21 cellular contexts compared by ENCODE assay signal in genomic region chr5:117262607-117263131, GRCh38.
DNase-seq lines count a peak whose midpoint lies in the region; TF ChIP-seq lines count a peak whose summit lies in the region.
"Had no signal": no experiment of that assay in that cellular context is flagged by ENCODE, and none has a peak within 500 bp of the region (broad histone marks: within the 10 kb centered on the region; RNA-seq: fewer than 3 reads in every experiment).

No MANE protein-coding gene starts in this region.

- WGBS in testis, 2 donors, result 44 to 68% methylated on average over 4 of the region's 4 CpGs

- no peaks in the 10 kb centered on the region for H3K9me3 ChIP-seq in testis
- H3K9me3 ChIP-seq: gastrocnemius medialis had no signal

- H3K27ac ChIP-seq in dorsolateral prefrontal cortex (peak overlapping the region; percentile 21 to 94 (median 85)), substantia nigra (ENCODE audit: low read depth, low read length, poor library complexity, severe bottlenecking) (peak overlapping the region; percentile 88), testis (no peak overlapping the region)
- H3K27ac ChIP-seq: BLaER1, breast epithelium, gastrocnemius medialis, HL-60, stomach, uterus had no signal

- H3K4me3 ChIP-seq in dorsolateral prefrontal cortex, result peak overlapping the region in 45 of 59 donors; percentile 8 to 59 (median 27)
- H3K4me3 ChIP-seq in testis, result no peak overlapping the region
- H3K4me3 ChIP-seq: BLaER1, breast epithelium, gastrocnemius medialis, stomach, uterus had no signal

- no peaks in the 10 kb centered on the region for H3K27me3 ChIP-seq in dorsolateral prefrontal cortex
- no peaks in the 10 kb centered on the region for H3K27me3 ChIP-seq in testis
- H3K27me3 ChIP-seq: BLaER1, breast epithelium, gastrocnemius medialis, stomach, uterus had no signal

- intact Hi-C loops in dorsolateral prefrontal cortex (cut with DNase I) (no loop called here), testis (cut with DNase I; ENCODE audit: low total_unique reads) (no loop called here)

- TF ChIP-seq POLR2A in testis (IDR thresholded peaks at IDR 0.05), result no peak

- TF ChIP-seq CTCF in dorsolateral prefrontal cortex (IDR thresholded peaks at IDR 0.05 in 54 of 56, conservative IDR thresholded peaks at IDR 0.05 in 2 of 56; ENCODE audit: low read depth in 1 of 56, partially characterized antibody in 56 of 56) (no peak), testis (IDR thresholded peaks at IDR 0.05) (no peak)

- H3K36me3 ChIP-seq in testis (ENCODE audit: low read depth, missing control alignments), result no peaks in the 10 kb centered on the region
- H3K36me3 ChIP-seq: BLaER1, breast epithelium, gastrocnemius medialis, stomach had no signal

- DNase-seq in NCI-H524 (lab: John Stamatoyannopoulos, UW), result peak; percentile 0 to 47
- DNase-seq in NCI-H524 treated with DMSO at 0.1 percent for 48 hours (lab: John Stamatoyannopoulos, UW), result no peak
- peak; percentile 3 to 71 (median 43) for DNase-seq in dorsolateral prefrontal cortex
- DNase-seq in midbrain (lab: John Stamatoyannopoulos, UW), result peak; percentile 69
- DNase-seq in substantia nigra (lab: John Stamatoyannopoulos, UW), result peak in 35 of 49 donors; percentile 2 to 59 (median 31)
- DNase-seq in GM19238 (ENCODE audit: insufficient read length, low spot score), result no peak
- no peak for DNase-seq in SW 1271 (lab: John Stamatoyannopoulos, UW)
- DNase-seq in testis, result no peak
- DNase-seq: activated CD4-positive, alpha-beta T cell treated with anti-CD3 and anti-CD28 coated beads for 36 hours; gastrocnemius medialis; mesendoderm; naive thymus-derived CD8-positive, alpha-beta T cell; NCI-H1105 treated with DMSO at 0.1 percent for 48 hours; NCI-H748 treated with DMSO at 0.1 percent for 48 hours; SHP77; stimulated activated CD4-positive, alpha-beta T cell treated with anti-CD3 and anti-CD28 coated beads, Interleukin-4, amount 100 ng/mL, for 1 hour; stomach; uterus had no signal

- no peaks in the 10 kb centered on the region for H3K4me1 ChIP-seq in testis
- H3K4me1 ChIP-seq: BLaER1, gastrocnemius medialis, stomach, uterus had no signal

Comparison
In these comparisons a context has a peak if more than half of its experiments do, and no peak if none do; other contexts are left out.
1. DNase-seq: peak in NCI-H524 (2 of 2), dorsolateral prefrontal cortex (10 of 10), midbrain (single experiment) and substantia nigra (35 of 49); none in NCI-H524 treated with DMSO at 0.1 percent for 48 hours (single experiment), GM19238 (single experiment), SW 1271 (0 of 2) and testis (single experiment).
2. H3K27ac ChIP-seq: peak in dorsolateral prefrontal cortex (59 of 59) and substantia nigra (single experiment); none in testis (0 of 2).
3. H3K4me3 ChIP-seq: peak in dorsolateral prefrontal cortex (45 of 59); none in testis (0 of 2).